In genomic region chr21:26965567-26966359, GRCh38 we compare ENCODE assay signal across 9 cellular contexts. TPM values are rescaled to one million over a fixed set of nuclear protein-coding genes. Genes with fewer than 3 reads are reported as not detected.
DNase-seq lines count a peak whose midpoint lies in the region; ATAC-seq, FAIRE-seq and TF ChIP-seq lines count a peak whose summit lies in the region.
"Had no signal": no experiment of that assay in that cellular context is flagged by ENCODE, and none has a peak within 500 bp of the region (broad histone marks: within the 10 kb centered on the region; RNA-seq: fewer than 3 reads in every experiment).

No MANE protein-coding gene starts in this region.

- peak overlapping the region; percentile 60 for H3K4me3 ChIP-seq in HUES6 (ENCODE audit: low read depth, low read length)
- H3K4me3 ChIP-seq in brain microvascular endothelial cell (ENCODE audit: low read depth, low read length) = peak overlapping the region; percentile 66
- peak overlapping the region; percentile 66 to 77 for H3K4me3 ChIP-seq in kidney (ENCODE audit: low read length in 2 of 2)

- H3K4me1 ChIP-seq in HUES6 (ENCODE audit: control insufficient read depth, insufficient read depth, low read length) (peaks cover 13% of the 10 kb centered on the region), kidney (ENCODE audit: control insufficient read depth in 1 of 2, insufficient read depth in 1 of 2, low read depth in 1 of 2, low read length in 2 of 2) (peaks cover 0 to 10% of the 10 kb centered on the region in 2 donors)

- peak; percentile 14 for DNase-seq in brain microvascular endothelial cell
- peak; percentile 87 for DNase-seq in kidney
- no peak for DNase-seq in stimulated activated naive B cell treated with anti-CD40 and anti-IgM and Interleukin-4, amounts not matched to agents 10 μg/mL and 1 μg/mL and 100 μg/mL, for 72 hours
- no peak for DNase-seq in HT-29 (ENCODE audit: low spot score)
- DNase-seq: activated naive CD4-positive, alpha-beta T cell treated with Interleukin-2 at 50 U/mL for 16 hours had no signal

- peaks cover 6 to 16% of the 10 kb centered on the region in 2 donors for H3K4me1 Mint-ChIP-seq in stimulated activated naive B cell treated with anti-CD40 and anti-IgM and Interleukin-4, amounts not matched to agents 10 μg/mL and 1 μg/mL and 100 μg/mL, for 72 hours

- peaks cover 45 to 50% of the 10 kb centered on the region in 2 donors for H3K27me3 Mint-ChIP-seq in stimulated activated naive B cell treated with anti-CD40 and anti-IgM and Interleukin-4, amounts not matched to agents 10 μg/mL and 1 μg/mL and 100 μg/mL, for 72 hours

- in situ Hi-C loops in brain microvascular endothelial cell (cut with HindIII; ENCODE audit: low pct_ligation_motif_present, low sequenced_read_pairs) = no loop called here

- H3K9me3 ChIP-seq in HUES6 (ENCODE audit: control insufficient read depth, insufficient read depth, low read depth, low read length) (no peaks in the 10 kb centered on the region), kidney (ENCODE audit: control insufficient read depth in 1 of 2, low read length in 2 of 2) (no peaks in the 10 kb centered on the region)

- H3K27ac ChIP-seq in HUES6 (ENCODE audit: low read depth, low read length) (no peak overlapping the region), brain microvascular endothelial cell (no peak overlapping the region), kidney (ENCODE audit: low read depth in 2 of 2, low read length in 2 of 2) (peak overlapping the region; percentile 51 to 76)

- no peaks in the 10 kb centered on the region for H3K9me3 Mint-ChIP-seq in stimulated activated naive B cell treated with anti-CD40 and anti-IgM and Interleukin-4, amounts not matched to agents 10 μg/mL and 1 μg/mL and 100 μg/mL, for 72 hours

- H3K36me3 ChIP-seq in HUES6 (ENCODE audit: control insufficient read depth, insufficient read depth, low read length) (no peaks in the 10 kb centered on the region), brain microvascular endothelial cell (replicated peaks) (no peaks in the 10 kb centered on the region), kidney (ENCODE audit: control insufficient read depth in 1 of 2, insufficient read depth in 2 of 2, low read length in 2 of 2) (no peaks in the 10 kb centered on the region)

- TF ChIP-seq CTCF in brain microvascular endothelial cell (IDR thresholded peaks at IDR 0.05; ENCODE audit: low read depth, low read length, missing control alignments) (peak; percentile 56), kidney (IDR thresholded peaks at IDR 0.05; ENCODE audit: borderline replicate concordance, extremely low read depth, insufficient read depth) (peak; percentile 38)

- peak overlapping the region; percentile 20 for H3K27ac Mint-ChIP-seq in stimulated activated naive B cell treated with anti-CD40 and anti-IgM and Interleukin-4, amounts not matched to agents 10 μg/mL and 1 μg/mL and 100 μg/mL, for 72 hours

- H3K9ac ChIP-seq in HUES6 (ENCODE audit: low read length) = peak overlapping the region; percentile 68
- H3K9ac ChIP-seq in kidney (ENCODE audit: low read length in 2 of 2) = peak overlapping the region in 1 of 2 donors; percentile 36

- H3K4me3 Mint-ChIP-seq in stimulated activated naive B cell treated with anti-CD40 and anti-IgM and Interleukin-4, amounts not matched to agents 10 μg/mL and 1 μg/mL and 100 μg/mL, for 72 hours = no peak overlapping the region

- H3K36me3 Mint-ChIP-seq in stimulated activated naive B cell treated with anti-CD40 and anti-IgM and Interleukin-4, amounts not matched to agents 10 μg/mL and 1 μg/mL and 100 μg/mL, for 72 hours = no peaks in the 10 kb centered on the region

- intact Hi-C loops in kidney (cut with DNase I) = no loop called here

- no peak for FAIRE-seq in kidney (lab: Jason Lieb, UNC)

- no peak for ATAC-seq in stimulated activated naive B cell treated with anti-CD40 and anti-IgM and Interleukin-4, amounts not matched to agents 10 μg/mL and 1 μg/mL and 100 μg/mL, for 72 hours (replicated peaks)
- no peak for ATAC-seq in HG02973 (IDR thresholded peaks at IDR 0.05; ENCODE audit: unreplicated experiment)
- ATAC-seq in HG02763 (IDR thresholded peaks at IDR 0.05; ENCODE audit: unreplicated experiment) = no peak
- no peak for ATAC-seq in HG03439 (IDR thresholded peaks at IDR 0.05; ENCODE audit: unreplicated experiment)

- H3K27me3 ChIP-seq in HUES6 (ENCODE audit: control insufficient read depth, insufficient read depth, low read length) (peaks cover 70% of the 10 kb centered on the region), brain microvascular endothelial cell (replicated peaks) (no peaks in the 10 kb centered on the region)

RNA-seq across cellular contexts. Expression of gene ADAMTS5, which starts 1.1 kb away (rescaled TPM):
- total RNA-seq in kidney = 10.6 TPM
- polyA plus RNA-seq in kidney (ENCODE audit: insufficient read depth, low read depth, low replicate concordance) = 1.7 TPM
- total RNA-seq in HT-29 (2014; rRNA removed; shearing (Covaris generic)) = not detected in 2 replicates

Comparison
In these comparisons a context has a peak if more than half of its experiments do, and no peak if none do; other contexts are left out.
1. H3K27ac ChIP-seq: peak in kidney (2 of 2); none in HUES6 (single experiment) and brain microvascular endothelial cell (single experiment).
2. DNase-seq: peak in brain microvascular endothelial cell (single experiment) and kidney (single experiment); none in stimulated activated naive B cell treated with anti-CD40 and anti-IgM and Interleukin-4, amounts not matched to agents 10 μg/mL and 1 μg/mL and 100 μg/mL, for 72 hours (single experiment) and HT-29 (single experiment).
3. RNA of gene ADAMTS5, which starts 1.1 kb away (total RNA-seq): 10.6 TPM in kidney (single experiment); not detected in HT-29; every median in the first group is over 10 times any median in the second.
4. Peak in every context shown above with its lines, with median percentiles within 50 percentile points of each other: H3K4me3 ChIP-seq.